In the genomic region with DNA sequence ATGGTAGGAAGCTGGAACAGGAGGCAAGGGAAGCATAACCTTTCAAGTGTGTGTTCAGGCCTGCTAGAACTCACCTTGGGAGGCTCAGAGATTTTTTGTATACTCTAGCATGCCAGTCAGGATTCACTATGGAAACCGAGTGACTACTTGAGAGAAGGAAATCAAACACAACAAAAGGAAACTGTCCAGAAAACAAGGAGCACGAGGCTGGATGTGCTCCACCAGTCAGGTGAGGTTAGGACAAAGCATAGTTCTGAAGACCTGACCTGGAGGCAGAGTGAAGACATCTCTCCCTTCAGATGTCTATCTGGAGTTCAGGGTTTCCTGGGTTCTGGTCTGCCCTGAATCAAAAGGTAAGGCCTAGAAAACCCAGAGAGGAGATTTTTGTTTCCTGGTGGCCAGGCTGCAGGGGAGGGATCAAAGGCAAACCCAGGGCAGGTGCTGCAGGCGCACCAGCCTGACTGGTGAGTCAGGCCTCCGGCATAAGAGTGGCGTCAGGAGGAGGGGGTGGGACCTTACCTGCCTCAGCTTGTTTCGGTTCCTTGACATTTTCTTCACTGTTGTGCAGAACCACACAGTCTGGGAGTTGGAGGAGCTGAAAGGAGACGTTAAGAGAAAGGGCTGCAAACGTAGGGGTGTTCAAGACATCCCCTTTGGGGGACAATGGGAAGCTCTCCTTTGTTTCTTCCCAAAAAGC, we compare ENCODE assay signal across 13 cellular contexts. TPM values are rescaled to one million over a fixed set of nuclear protein-coding genes. Genes with fewer than 3 reads are reported as not detected.
DNase-seq lines count a peak whose midpoint lies in the region; ATAC-seq and TF ChIP-seq lines count a peak whose summit lies in the region.
"Had no signal": no experiment of that assay in that cellular context is flagged by ENCODE, and none has a peak within 500 bp of the region (broad histone marks: within the 10 kb centered on the region; RNA-seq: fewer than 3 reads in every experiment).

No MANE protein-coding gene starts in this region.

- no peak overlapping the region for H3K27ac Mint-ChIP-seq in natural killer cell treated with Interleukin-12 subunit alpha and Interleukin-12 subunit beta and Interleukin-15 and Interleukin-18, amount 100 ng/mL, for 72 hours
- H3K27ac Mint-ChIP-seq in natural killer cell = peak overlapping the region in 1 of 2 donors; percentile 58
- H3K27ac Mint-ChIP-seq: activated CD4-positive, alpha-beta T cell treated with anti-CD3 and anti-CD28 coated beads, Interleukin-2, amount 10 ng/mL, durations not matched to agents 24 days and 14 days; activated naive CD4-positive, alpha-beta T cell treated with anti-CD3 and anti-CD28 coated beads for 36 hours had no signal

- no peaks in the 10 kb centered on the region for H3K4me1 ChIP-seq in muscle layer of duodenum (ENCODE audit: control insufficient read depth in 1 of 2, insufficient read depth in 2 of 2, low read length in 2 of 2)

- no peaks in the 10 kb centered on the region for H3K9me3 ChIP-seq in muscle layer of duodenum (ENCODE audit: control insufficient read depth in 1 of 2, low read length in 2 of 2)

- peak; percentile 20 to 21 for ATAC-seq in natural killer cell treated with Interleukin-12 subunit alpha and Interleukin-12 subunit beta and Interleukin-15 and Interleukin-18, amount 100 ng/mL, for 72 hours
- ATAC-seq in natural killer cell (no peak), GM21526 (IDR thresholded peaks at IDR 0.05; ENCODE audit: low FRiP score, unreplicated experiment) (no peak)
- ATAC-seq: SK-N-SH treated with all-trans-retinoic acid at 6 μM for 48 hours had no signal

- H3K27ac ChIP-seq in muscle layer of duodenum (ENCODE audit: low read length) = peak overlapping the region; percentile 10

- no peak overlapping the region for H3K4me3 Mint-ChIP-seq in natural killer cell treated with Interleukin-12 subunit alpha and Interleukin-12 subunit beta and Interleukin-15 and Interleukin-18, amount 100 ng/mL, for 72 hours
- H3K4me3 Mint-ChIP-seq in natural killer cell = no peak overlapping the region
- H3K4me3 Mint-ChIP-seq: activated CD4-positive, alpha-beta T cell treated with anti-CD3 and anti-CD28 coated beads, Interleukin-2, amount 10 ng/mL, durations not matched to agents 24 days and 14 days; activated naive CD4-positive, alpha-beta T cell treated with anti-CD3 and anti-CD28 coated beads for 36 hours had no signal

- no peaks in the 10 kb centered on the region for H3K4me1 Mint-ChIP-seq in natural killer cell treated with Interleukin-12 subunit alpha and Interleukin-12 subunit beta and Interleukin-15 and Interleukin-18, amount 100 ng/mL, for 72 hours (ENCODE audit: low read depth in 2 of 2)
- peaks cover 0 to 6% of the 10 kb centered on the region in 2 donors for H3K4me1 Mint-ChIP-seq in natural killer cell
- H3K4me1 Mint-ChIP-seq: activated CD4-positive, alpha-beta T cell treated with anti-CD3 and anti-CD28 coated beads, Interleukin-2, amount 10 ng/mL, durations not matched to agents 24 days and 14 days had no signal

- H3K27me3 ChIP-seq in muscle layer of duodenum (ENCODE audit: low read depth, low read length) = no peaks in the 10 kb centered on the region

- no peak for DNase-seq in natural killer cell treated with Interleukin-12 subunit alpha and Interleukin-12 subunit beta and Interleukin-15 and Interleukin-18, amount 100 ng/mL, for 72 hours (ENCODE audit: low spot score)
- DNase-seq in natural killer cell (no peak), epithelial cell of esophagus (ENCODE audit: low read depth) (peak; percentile 97), superior temporal gyrus (ENCODE audit: extremely low spot score) (no peak)
- no peak for DNase-seq in activated CD4-positive, CD25-positive, alpha-beta regulatory T cell (lab: John Stamatoyannopoulos, UW)
- no peak for DNase-seq in activated CD4-positive, alpha-beta T cell treated with anti-CD3 and anti-CD28 coated beads, Interleukin-2, amount 50 U/mL, for 4 hours
- DNase-seq: activated CD4-positive, alpha-beta T cell treated with anti-CD3 and anti-CD28 coated beads, Interleukin-2, amount 10 ng/mL, durations not matched to agents 24 days and 14 days; activated naive CD4-positive, alpha-beta T cell treated with anti-CD3 and anti-CD28 coated beads for 36 hours; cortex of kidney; NCI-H226 had no signal

- no peaks in the 10 kb centered on the region for H3K36me3 ChIP-seq in muscle layer of duodenum (ENCODE audit: control insufficient read depth in 1 of 2, insufficient read depth in 2 of 2, low read length in 2 of 2)

- no peaks in the 10 kb centered on the region for H3K36me3 Mint-ChIP-seq in natural killer cell treated with Interleukin-12 subunit alpha and Interleukin-12 subunit beta and Interleukin-15 and Interleukin-18, amount 100 ng/mL, for 72 hours
- H3K36me3 Mint-ChIP-seq in natural killer cell = no peaks in the 10 kb centered on the region

- H3K27me3 Mint-ChIP-seq in natural killer cell treated with Interleukin-12 subunit alpha and Interleukin-12 subunit beta and Interleukin-15 and Interleukin-18, amount 100 ng/mL, for 72 hours = peaks cover 0 to 3% of the 10 kb centered on the region in 2 donors
- H3K27me3 Mint-ChIP-seq in natural killer cell (ENCODE audit: low read depth in 2 of 2) = no peaks in the 10 kb centered on the region

- no peaks in the 10 kb centered on the region for H3K9me3 Mint-ChIP-seq in natural killer cell treated with Interleukin-12 subunit alpha and Interleukin-12 subunit beta and Interleukin-15 and Interleukin-18, amount 100 ng/mL, for 72 hours
- no peaks in the 10 kb centered on the region for H3K9me3 Mint-ChIP-seq in natural killer cell
- H3K9me3 Mint-ChIP-seq: activated CD4-positive, alpha-beta T cell treated with anti-CD3 and anti-CD28 coated beads, Interleukin-2, amount 10 ng/mL, durations not matched to agents 24 days and 14 days; activated naive CD4-positive, alpha-beta T cell treated with anti-CD3 and anti-CD28 coated beads for 36 hours had no signal

- TF ChIP-seq CTCF in natural killer cell (IDR thresholded peaks at IDR 0.05) = no peak
- no peak for TF ChIP-seq CTCF in epithelial cell of esophagus (IDR thresholded peaks at IDR 0.05; ENCODE audit: insufficient read depth, low read depth, low read length, missing control alignments)

- peak overlapping the region; percentile 33 for H3K4me3 ChIP-seq in epithelial cell of esophagus (ENCODE audit: low read length)
- H3K4me3 ChIP-seq in muscle layer of duodenum (ENCODE audit: low read depth in 1 of 2, low read length in 2 of 2) = no peak overlapping the region

- intact Hi-C loops in natural killer cell (cut with micrococcal nuclease) = no loop called here

RNA-seq across cellular contexts. Expression of gene OSBPL11, which starts 52.2 kb away (rescaled TPM):
- 10 to 100 TPM; 13.3 to 15.2 TPM for total RNA-seq in natural killer cell treated with Interleukin-12 subunit alpha and Interleukin-12 subunit beta and Interleukin-15 and Interleukin-18, amount 100 ng/mL, for 72 hours
- total RNA-seq in natural killer cell = 10 to 100 TPM in 2 of 3 donors, 1 to 10 TPM in 1; 8.9 to 16.0 (median 11.4) TPM

Comparison
In these comparisons a context has a peak if more than half of its experiments do, and no peak if none do; other contexts are left out.
1. ATAC-seq: peak in natural killer cell treated with Interleukin-12 subunit alpha and Interleukin-12 subunit beta and Interleukin-15 and Interleukin-18, amount 100 ng/mL, for 72 hours (2 of 2); none in natural killer cell (0 of 3) and GM21526 (single experiment).